ENCODE assay signal across 1 cellular context in genomic region chr2:27369471-27370025, GRCh38.
TF ChIP-seq lines count a peak whose summit lies in the region.

No MANE protein-coding gene starts in this region.

TF ChIP-seq in GM12878, 131 proteins besides CTCF, POLR2A, EP300 and RAD21:
- TF ChIP-seq ZNF217 (IDR thresholded peaks at IDR 0.05) = no peak
- no peak for TF ChIP-seq SIX5 (IDR thresholded peaks at IDR 0.05; ENCODE audit: low read depth, low read length, severe bottlenecking)
TF ChIP-seq in GM12878: peak in this region for 0.
